38 cellular contexts compared by ENCODE assay signal in genomic region chr14:74348735-74349463, GRCh38. TPM values are rescaled to one million over a fixed set of nuclear protein-coding genes. Genes with fewer than 3 reads are reported as not detected.
DNase-seq lines count a peak whose midpoint lies in the region; ATAC-seq, FAIRE-seq and TF ChIP-seq lines count a peak whose summit lies in the region.
"Had no signal": no experiment of that assay in that cellular context is flagged by ENCODE, and none has a peak within 500 bp of the region (broad histone marks: within the 10 kb centered on the region; RNA-seq: fewer than 3 reads in every experiment).

No MANE protein-coding gene starts in this region.

- no peaks in the 10 kb centered on the region for H4K20me1 ChIP-seq in K562 (replicated peaks; ENCODE audit: control insufficient read depth, insufficient read depth, low read length)

- no TSS peak for BruUV-seq in K562 (replicated peaks; lab: Mats Ljungman, UMichigan)

- H3K4me3 Mint-ChIP-seq in CD14-positive monocyte, result no peak overlapping the region
- H3K4me3 Mint-ChIP-seq: activated CD4-positive, alpha-beta memory T cell treated with anti-CD3 and anti-CD28 coated beads for 36 hours; CD4-positive, alpha-beta T cell; naive thymus-derived CD4-positive, alpha-beta T cell; stimulated activated naive B cell treated with anti-CD40 and anti-IgM and Interleukin-4, amounts not matched to agents 10 μg/mL and 1 μg/mL and 100 μg/mL, for 72 hours; T-helper 17 cell had no signal

- H3K9me3 ChIP-seq in K562 (replicated peaks; ENCODE audit: control insufficient read depth, insufficient read depth, low read depth, low read length), result no peaks in the 10 kb centered on the region
- H3K9me3 ChIP-seq in iPS-15b (ENCODE audit: control insufficient read depth, insufficient read depth, low read length), result no peaks in the 10 kb centered on the region
- H3K9me3 ChIP-seq in neuronal stem cell (replicated peaks in 1 of 2; ENCODE audit: control insufficient read depth in 2 of 2, insufficient read depth in 1 of 2, low read depth in 1 of 2, low read length in 2 of 2), result no peaks in the 10 kb centered on the region

- peak overlapping the region; percentile 80 for H4K91ac ChIP-seq in neuronal stem cell (ENCODE audit: low read depth, low read length, poor library complexity)

- H3K18ac ChIP-seq in neuronal stem cell (ENCODE audit: low read length), result peak overlapping the region; percentile 88

- H3K4me1 ChIP-seq in K562 (replicated peaks in 1 of 2; ENCODE audit: control insufficient read depth in 2 of 2, insufficient read depth in 2 of 2, low read length in 2 of 2) (peaks cover 2 to 6% of the 10 kb centered on the region in 2 experiments; a peak in 4 of 5 replicates), iPS-15b (ENCODE audit: control insufficient read depth, insufficient read depth, low read length) (peaks cover 10% of the 10 kb centered on the region), neuronal stem cell (ENCODE audit: control insufficient read depth in 2 of 2, insufficient read depth in 1 of 2, low read depth in 1 of 2, low read length in 2 of 2) (peaks cover 5 to 32% of the 10 kb centered on the region in 2 donors)

- intact Hi-C loops in K562 (cut with micrococcal nuclease) (no loop called here), CD14-positive monocyte (cut with micrococcal nuclease) (no loop called here)

- H3K9me1 ChIP-seq in K562 (ENCODE audit: control insufficient read depth, insufficient read depth, low read length), result no peaks in the 10 kb centered on the region

- peak overlapping the region; percentile 37; the same call in 1 of the 2 replicates for H3K4me2 ChIP-seq in K562 (ENCODE audit: insufficient read depth, low read length)
- H3K4me2 ChIP-seq in neuronal stem cell (ENCODE audit: insufficient read depth, low read length, poor library complexity, severe bottlenecking), result peak overlapping the region; percentile 37

- peak overlapping the region; percentile 20 for H2BK5ac ChIP-seq in neuronal stem cell (ENCODE audit: low read length)

- H3K23ac ChIP-seq in neuronal stem cell (ENCODE audit: low read depth, low read length, poor library complexity), result peak overlapping the region; percentile 58

- no peaks in the 10 kb centered on the region for H3K79me1 ChIP-seq in neuronal stem cell (ENCODE audit: low read depth, low read length)

- H2BK12ac ChIP-seq in neuronal stem cell (ENCODE audit: low read length), result peak overlapping the region; percentile 96

- H3K9me3 Mint-ChIP-seq in CD14-positive monocyte, result no peaks in the 10 kb centered on the region
- H3K9me3 Mint-ChIP-seq: activated CD4-positive, alpha-beta memory T cell treated with anti-CD3 and anti-CD28 coated beads for 36 hours; CD4-positive, alpha-beta T cell; naive thymus-derived CD4-positive, alpha-beta T cell; stimulated activated naive B cell treated with anti-CD40 and anti-IgM and Interleukin-4, amounts not matched to agents 10 μg/mL and 1 μg/mL and 100 μg/mL, for 72 hours had no signal

- peaks cover 6 to 15% (median 12%) of the 10 kb centered on the region in 3 donors for H3K27me3 Mint-ChIP-seq in CD14-positive monocyte (ENCODE audit: low read depth in 3 of 3)
- H3K27me3 Mint-ChIP-seq: activated CD4-positive, alpha-beta memory T cell treated with anti-CD3 and anti-CD28 coated beads for 36 hours had no signal

- H3K79me2 ChIP-seq in K562 (ENCODE audit: control insufficient read depth, insufficient read depth, low read length), result no peaks in the 10 kb centered on the region

- peak overlapping the region; percentile 95 for H2BK120ac ChIP-seq in neuronal stem cell (ENCODE audit: low read depth, low read length)

- no peak for TF ChIP-seq RAD21 in K562 (CRISPR knock-in tag; conservative IDR thresholded peaks at IDR 0.05 in 1 of 2, IDR thresholded peaks at IDR 0.05 in 1 of 2)

- H2AFZ ChIP-seq in K562 (ENCODE audit: low read depth, low read length) (peak overlapping the region; percentile 51; the same call in 1 of the 2 replicates), neuronal stem cell (ENCODE audit: low read length) (peak overlapping the region; percentile 73)

- H3K27me3 ChIP-seq in K562 (ENCODE audit: control insufficient read depth in 2 of 2, insufficient read depth in 2 of 2, low read length in 2 of 2) (no peaks in the 10 kb centered on the region; a peak in 1 of 5 replicates), iPS-15b (ENCODE audit: control insufficient read depth, insufficient read depth, low read length) (no peaks in the 10 kb centered on the region), neuronal stem cell (ENCODE audit: control insufficient read depth in 3 of 3, insufficient read depth in 3 of 3, low read depth in 1 of 3, low read length in 3 of 3) (peaks cover 0 to 32% (median 0%) of the 10 kb centered on the region in 3 experiments)
- H3K27me3 ChIP-seq: dorsolateral prefrontal cortex had no signal

- TF ChIP-seq EP300 in K562 (IDR thresholded peaks at IDR 0.05; ENCODE audit: low read length), result no peak

- TF ChIP-seq POLR2A in K562 (conservative IDR thresholded peaks at IDR 0.05), result no peak

- peak overlapping the region; percentile 40 for H2AK5ac ChIP-seq in neuronal stem cell (ENCODE audit: low read depth, low read length)

- POLR2A ChIA-PET in K562 (lab: Yijun Ruan, JAX), result interaction anchor here (0.5 kb wide), 1 partner anchor 16 kb away, joined by 3 read pairs; no protein-coding TSS in a partner anchor

- H3K9ac ChIP-seq in K562 (ENCODE audit: insufficient read depth in 1 of 2, low read depth in 2 of 2, low read length in 2 of 2) (0 out of 4 replicates have a peak overlapping the region, but pooled peaks of 1 of the 2 experiments have one; percentile 4), iPS-15b (ENCODE audit: low read depth, low read length) (peak overlapping the region; percentile 99), neuronal stem cell (ENCODE audit: low read depth, low read length, poor library complexity) (peak overlapping the region; percentile 53)

- in situ Hi-C loops in K562 (cut with MboI), result no loop called here

- no peaks in the 10 kb centered on the region for H3K36me3 Mint-ChIP-seq in CD14-positive monocyte
- H3K36me3 Mint-ChIP-seq: activated CD4-positive, alpha-beta memory T cell treated with anti-CD3 and anti-CD28 coated beads for 36 hours; naive thymus-derived CD4-positive, alpha-beta T cell; stimulated activated naive B cell treated with anti-CD40 and anti-IgM and Interleukin-4, amounts not matched to agents 10 μg/mL and 1 μg/mL and 100 μg/mL, for 72 hours had no signal

- TF ChIP-seq CTCF in K562 (IDR thresholded peaks at IDR 0.05 in 2 of 3, conservative IDR thresholded peaks at IDR 0.05 in 1 of 3; ENCODE audit: insufficient read depth in 2 of 3, low read depth in 1 of 3, low read length in 3 of 3) (no peak), CD14-positive monocyte (IDR thresholded peaks at IDR 0.05) (no peak)

- no peaks in the 10 kb centered on the region for H3K36me3 ChIP-seq in K562 (ENCODE audit: control insufficient read depth, insufficient read depth, low read length)
- no peaks in the 10 kb centered on the region for H3K36me3 ChIP-seq in iPS-15b (ENCODE audit: control insufficient read depth, insufficient read depth, low read length)
- no peaks in the 10 kb centered on the region for H3K36me3 ChIP-seq in neuronal stem cell (replicated peaks in 1 of 2; ENCODE audit: control insufficient read depth in 2 of 2, insufficient read depth in 2 of 2, low read length in 2 of 2)
- H3K36me3 ChIP-seq: brain microvascular endothelial cell had no signal

- FAIRE-seq in K562 (lab: Jason Lieb, UNC), result no peak
- FAIRE-seq: A204.1, D721Med, GM19239, H54, TTC549 had no signal

- peak overlapping the region; percentile 93 for H4K8ac ChIP-seq in neuronal stem cell (ENCODE audit: low read depth, low read length)

- 30% methylated on average over 8 of the region's 17 CpGs for WGBS in K562 (ENCODE audit: insufficient coverage, low coverage, missing lambda C conversion rate)
- no CpG with 5 or more reads among the region's 17 CpGs for WGBS in neuronal stem cell (ENCODE audit: extremely low coverage in 2 of 2, insufficient read length in 2 of 2, insufficient replicate concordance in 1 of 2), 2 donors

- H3K27ac ChIP-seq in K562 (ENCODE audit: extremely low read depth, low read depth, low read length), result no peak overlapping the region
- no peak overlapping the region for H3K27ac ChIP-seq in neuronal stem cell (replicated peaks; ENCODE audit: low read length)
- H3K27ac ChIP-seq: brain microvascular endothelial cell, dorsolateral prefrontal cortex, SK-N-MC, skin epidermis had no signal

- peak overlapping the region; percentile 43 for H3K4ac ChIP-seq in neuronal stem cell (ENCODE audit: low read length)

- H3K4me1 Mint-ChIP-seq in CD14-positive monocyte, result no peaks in the 10 kb centered on the region
- H3K4me1 Mint-ChIP-seq: naive thymus-derived CD4-positive, alpha-beta T cell; stimulated activated naive B cell treated with anti-CD40 and anti-IgM and Interleukin-4, amounts not matched to agents 10 μg/mL and 1 μg/mL and 100 μg/mL, for 72 hours; T-helper 17 cell had no signal

- H3K4me3 ChIP-seq in K562 (no peak overlapping the region), iPS-15b (ENCODE audit: low read depth, low read length) (peak overlapping the region; percentile 94), neuronal stem cell (ENCODE audit: low read length in 2 of 2) (peak overlapping the region in 1 of 2 donors; percentile 65)
- H3K4me3 ChIP-seq: dorsolateral prefrontal cortex, SK-N-MC, skin epidermis had no signal

- no peak overlapping the region for H3K27ac Mint-ChIP-seq in CD14-positive monocyte
- H3K27ac Mint-ChIP-seq: activated CD4-positive, alpha-beta memory T cell treated with anti-CD3 and anti-CD28 coated beads for 36 hours; CD4-positive, alpha-beta T cell; naive thymus-derived CD4-positive, alpha-beta T cell; stimulated activated naive B cell treated with anti-CD40 and anti-IgM and Interleukin-4, amounts not matched to agents 10 μg/mL and 1 μg/mL and 100 μg/mL, for 72 hours; T-helper 17 cell had no signal

- peak; percentile 52 for ATAC-seq in K562
- ATAC-seq: naive thymus-derived CD4-positive, alpha-beta T cell; PC-3; stimulated activated naive B cell treated with anti-CD40 and anti-IgM and Interleukin-4, amounts not matched to agents 10 μg/mL and 1 μg/mL and 100 μg/mL, for 72 hours; T-helper 17 cell had no signal

- DNase-seq in ELF-1 (ENCODE audit: low read depth, low spot score) (peak; percentile 60), K562 (ENCODE audit: extremely low read depth in 1 of 4, low spot score in 3 of 4) (peak; percentile 12 to 40 (median 32)), neuronal stem cell (ENCODE audit: low spot score) (no peak), SKM-1 treated with dmso at 0.1 percent for 144 hours (lab: John Stamatoyannopoulos, UW; ENCODE audit: unreplicated experiment) (no peak), cerebellum (ENCODE audit: low spot score) (no peak), medulla oblongata (ENCODE audit: extremely low spot score) (no peak), CD14-positive monocyte (ENCODE audit: low spot score) (no peak)
- DNase-seq: activated CD4-positive, alpha-beta memory T cell treated with anti-CD3 and anti-CD28 coated beads for 36 hours; activated CD4-positive, CD25-positive, alpha-beta regulatory T cell treated with anti-CD3 and anti-CD28 coated beads, Interleukin-2, amount 50 U/mL, for 72 hours; activated naive CD4-positive, alpha-beta T cell treated with anti-CD3 and anti-CD28 coated beads, Interleukin-2, amount 50 U/mL, for 16 hours; amniotic stem cell; brain microvascular endothelial cell; CD4-positive, alpha-beta T cell; cerebellar nuclear complex; dorsolateral prefrontal cortex; hippocampal formation; MM.1S; naive thymus-derived CD4-positive, alpha-beta T cell; NCI-H1105 treated with DMSO at 0.1 percent for 48 hours; NCI-H2029; NCI-H524; NK-92 treated with Interleukin-12 subunit alpha and Interleukin-12 subunit beta, amount 100 ng/mL, for 24 hours; PC-3; stimulated activated naive B cell treated with anti-CD40 and anti-IgM and Interleukin-4, amounts not matched to agents 10 μg/mL and 1 μg/mL and 100 μg/mL, for 72 hours; T-helper 17 cell had no signal

- CTCF ChIA-PET in K562 (lab: Yijun Ruan, JAX; ENCODE audit: low intra/inter-chr PET ratio), result no interaction called here

- H2BK15ac ChIP-seq in neuronal stem cell (ENCODE audit: low read length), result peak overlapping the region; percentile 95

- no peak overlapping the region for H3K14ac ChIP-seq in neuronal stem cell (ENCODE audit: low read length)

RNA-seq across cellular contexts. Expression of gene VRTN, which starts 0.6 kb away (rescaled TPM):
- 0.23 TPM in 1 of 2 replicates, not detected in the other for total RNA-seq in K562 (2011; cell fraction: chromatin; rRNA removed; ENCODE audit: low replicate concordance)
- 0.17 and 0.39 TPM in 2 replicates for total RNA-seq in K562 (2011; cell fraction: nucleolus; rRNA removed)
- total RNA-seq in K562 (2011; cell fraction: nucleoplasm; rRNA removed), result not detected in 2 replicates
- 0.05 TPM in 1 of 2 replicates, not detected in the other for total RNA-seq in K562 (2014; rRNA removed)
- total RNA-seq in K562 (2014; rRNA removed; fragmentation: Illumina TruSeq; extraction: Trizol), result not detected in 2 replicates
- not detected in 2 replicates for total RNA-seq in K562 (2015; rRNA removed; fragmentation: Illumina TruSeq; extraction: Trizol)
- total RNA-seq in K562 (2021), result 0.09 and 0.11 TPM in 2 replicates
- polyA plus RNA-seq in K562 (2011; rRNA removed), result 0.06 TPM in 1 of 2 replicates, not detected in the other
- polyA plus RNA-seq in K562 (2011; cell fraction: cytosol; rRNA removed), result 0.01 and 0.09 TPM in 2 replicates
- not detected in 2 replicates for polyA plus RNA-seq in K562 (2011; cell fraction: nucleus; rRNA removed)
- not detected in 2 replicates for polyA plus RNA-seq in K562 (2012)
- not detected in 2 replicates for polyA plus RNA-seq in K562 (2014; fragmentation: Illumina TruSeq; extraction: Trizol)
- polyA plus RNA-seq in K562 (2014; fragmentation: Nextera tagmentation; extraction: Ambion mirVana), result not detected
- not detected in 2 replicates for polyA plus RNA-seq in K562 (2014; rRNA removed)
- not detected in 2 replicates for polyA minus RNA-seq in K562 (2011; rRNA and poly(A)+ RNA removed)
- polyA minus RNA-seq in K562 (2011; cell fraction: cytosol; rRNA and poly(A)+ RNA removed), result not detected in 2 replicates
- polyA minus RNA-seq in K562 (2011; cell fraction: nucleus; rRNA and poly(A)+ RNA removed), result not detected in 2 replicates
- polyA plus RNA-seq in neuronal stem cell (2013, experiment 1 of 2), result 7.8 TPM
- 7.5 TPM for polyA plus RNA-seq in neuronal stem cell (2013, experiment 2 of 2)
- not detected for total RNA-seq in cerebellum
- polyA plus RNA-seq in CD14-positive monocyte, result not detected
- total RNA-seq: activated CD4-positive, alpha-beta memory T cell treated with anti-CD3 and anti-CD28 coated beads for 36 hours; CD4-positive, alpha-beta T cell; dorsolateral prefrontal cortex; kidney epithelial cell; liver; naive thymus-derived CD4-positive, alpha-beta T cell; osteoblast; PC-3; renal cortical epithelial cell; T-helper 17 cell; ureter had no signal
- polyA plus RNA-seq: liver; naive thymus-derived CD4-positive, alpha-beta T cell had no signal

RNA-seq across cellular contexts. Expression of gene ABCD4, which starts 46.2 kb away (rescaled TPM):
- 138 and 248 TPM in 2 replicates for total RNA-seq in K562 (2011; cell fraction: chromatin; rRNA removed; ENCODE audit: low replicate concordance)
- total RNA-seq in K562 (2011; cell fraction: nucleolus; rRNA removed), result 114 and 119 TPM in 2 replicates
- 128 and 188 TPM in 2 replicates for total RNA-seq in K562 (2011; cell fraction: nucleoplasm; rRNA removed)
- total RNA-seq in K562 (2014; rRNA removed), result 13.2 and 14.8 TPM in 2 replicates
- total RNA-seq in K562 (2014; rRNA removed; fragmentation: Illumina TruSeq; extraction: Trizol), result 8.2 and 8.4 TPM in 2 replicates
- total RNA-seq in K562 (2015; rRNA removed; fragmentation: Illumina TruSeq; extraction: Trizol), result 9.5 and 11.2 TPM in 2 replicates
- total RNA-seq in K562 (2021), result 16.4 and 17.2 TPM in 2 replicates
- 12.4 and 16.6 TPM in 2 replicates for polyA plus RNA-seq in K562 (2011; rRNA removed)
- polyA plus RNA-seq in K562 (2011; cell fraction: cytosol; rRNA removed), result 7.9 and 12.2 TPM in 2 replicates
- 109 and 125 TPM in 2 replicates for polyA plus RNA-seq in K562 (2011; cell fraction: nucleus; rRNA removed)
- 11.9 and 27.3 TPM in 2 replicates for polyA plus RNA-seq in K562 (2012)
- 13.8 and 14.5 TPM in 2 replicates for polyA plus RNA-seq in K562 (2014; fragmentation: Illumina TruSeq; extraction: Trizol)
- polyA plus RNA-seq in K562 (2014; fragmentation: Nextera tagmentation; extraction: Ambion mirVana), result 1 to 10 TPM; 3.5 to 5.5 TPM
- polyA plus RNA-seq in K562 (2014; rRNA removed), result 15.7 and 22.9 TPM in 2 replicates
- polyA minus RNA-seq in K562 (2011; rRNA and poly(A)+ RNA removed), result 14.6 and 15.0 TPM in 2 replicates
- polyA minus RNA-seq in K562 (2011; cell fraction: cytosol; rRNA and poly(A)+ RNA removed), result 7.5 and 7.9 TPM in 2 replicates
- 33.4 and 40.4 TPM in 2 replicates for polyA minus RNA-seq in K562 (2011; cell fraction: nucleus; rRNA and poly(A)+ RNA removed)
- 53.7 TPM for polyA plus RNA-seq in neuronal stem cell (2013, experiment 1 of 2)
- polyA plus RNA-seq in neuronal stem cell (2013, experiment 2 of 2), result 51.3 TPM
- total RNA-seq in cerebellum, result 42.6 TPM
- polyA plus RNA-seq in CD14-positive monocyte, result 10 to 100 TPM; 13.9 to 14.2 TPM

Comparison
In these comparisons a context has a peak if more than half of its experiments do, and no peak if none do; other contexts are left out.
1. DNase-seq: peak in ELF-1 (single experiment) and K562 (4 of 4); none in neuronal stem cell (single experiment), SKM-1 treated with dmso at 0.1 percent for 144 hours (single experiment), cerebellum (single experiment), medulla oblongata (single experiment) and CD14-positive monocyte (single experiment).